Comparison of ENCODE assay signal across 8 cellular contexts in the genomic region with DNA sequence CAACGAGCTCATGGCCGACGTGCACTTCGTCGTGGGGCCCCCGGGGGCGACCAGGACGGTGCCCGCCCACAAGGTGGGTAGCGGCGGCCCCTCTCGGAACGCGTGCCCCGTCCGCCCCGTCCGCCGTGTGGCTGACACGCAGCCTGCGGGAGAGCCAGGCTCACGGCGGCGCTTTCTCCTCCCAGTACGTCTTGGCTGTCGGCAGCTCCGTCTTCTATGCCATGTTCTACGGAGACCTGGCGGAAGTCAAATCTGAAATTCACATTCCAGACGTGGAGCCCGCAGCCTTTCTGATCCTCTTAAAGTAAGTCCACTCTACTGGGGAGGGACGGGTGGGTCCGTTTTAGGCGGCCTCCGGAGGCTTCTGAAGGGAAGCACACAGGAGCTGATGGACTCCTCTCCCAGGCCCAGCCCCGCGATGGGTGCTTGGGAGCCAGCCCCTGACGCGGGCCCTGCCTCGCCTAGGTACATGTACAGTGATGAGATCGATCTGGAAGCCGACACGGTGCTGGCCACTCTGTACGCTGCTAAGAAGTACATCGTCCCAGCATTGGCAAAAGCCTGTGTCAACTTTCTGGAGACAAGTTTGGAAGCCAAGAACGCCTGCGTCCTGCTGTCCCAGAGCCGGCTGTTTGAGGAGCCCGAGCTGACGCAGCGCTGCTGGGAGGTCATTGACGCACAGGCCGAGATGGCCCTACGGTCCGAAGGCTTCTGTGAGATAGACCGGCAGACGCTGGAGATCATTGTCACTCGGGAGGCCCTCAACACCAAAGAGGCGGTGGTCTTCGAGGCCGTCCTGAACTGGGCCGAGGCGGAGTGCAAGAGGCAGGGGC. TPM values are rescaled to one million over a fixed set of nuclear protein-coding genes. Genes with fewer than 3 reads are reported as not detected.
DNase-seq lines count a peak whose midpoint lies in the region; ATAC-seq and TF ChIP-seq lines count a peak whose summit lies in the region.

No MANE protein-coding gene starts in this region.

- H3K36me3 Mint-ChIP-seq in activated T-helper 17 cell treated with anti-CD3 and anti-CD28 coated beads, Interleukin-2, amount 50 U/mL, for 72 hours (ENCODE audit: low read depth), result peaks cover 37% of the 10 kb centered on the region

- H3K4me3 ChIP-seq in iPS-15b (ENCODE audit: low read depth, low read length) (peak overlapping the region; percentile 18), spleen (peak overlapping the region; percentile 30 to 80 (median 49))

- no peak overlapping the region for H3K9ac ChIP-seq in iPS-15b (ENCODE audit: low read depth, low read length)

- H3K27me3 Mint-ChIP-seq in activated T-helper 17 cell treated with anti-CD3 and anti-CD28 coated beads, Interleukin-2, amount 50 U/mL, for 72 hours, result no peaks in the 10 kb centered on the region

- intact Hi-C loops in spleen (cut with DNase I; ENCODE audit: low total_unique reads), result no loop called here

- H3K4me1 ChIP-seq in iPS-15b (ENCODE audit: control insufficient read depth, insufficient read depth, low read length) (peaks cover 3% of the 10 kb centered on the region), spleen (peaks cover 10 to 53% (median 23%) of the 10 kb centered on the region in 6 donors)

- H3K4me1 Mint-ChIP-seq in activated T-helper 17 cell treated with anti-CD3 and anti-CD28 coated beads, Interleukin-2, amount 50 U/mL, for 72 hours, result peaks cover 10% of the 10 kb centered on the region

- ATAC-seq in activated T-helper 17 cell treated with anti-CD3 and anti-CD28 coated beads, Interleukin-2, amount 50 U/mL, for 72 hours (replicated peaks), result no peak

- H3K27ac ChIP-seq in spleen, result peak overlapping the region in 5 of 8 donors; percentile 79 to 96 (median 88)

- TF ChIP-seq CTCF in spleen (IDR thresholded peaks at IDR 0.05 in 8 of 11, conservative IDR thresholded peaks at IDR 0.05 in 3 of 11), result no peak

- WGBS in spleen, 5 donors, result 43 to 74% (median 67%) methylated on average over 38 to 63 of the region's 63 CpGs

- H3K36me3 ChIP-seq in iPS-15b (ENCODE audit: control insufficient read depth, insufficient read depth, low read length), result peaks cover 15% of the 10 kb centered on the region
- peaks cover 0 to 55% (median 18%) of the 10 kb centered on the region in 6 donors for H3K36me3 ChIP-seq in spleen

- no peaks in the 10 kb centered on the region for H3K27me3 ChIP-seq in iPS-15b (ENCODE audit: control insufficient read depth, insufficient read depth, low read length)
- H3K27me3 ChIP-seq in spleen (replicated peaks in 1 of 7), result no peaks in the 10 kb centered on the region

- no peaks in the 10 kb centered on the region for H3K9me3 Mint-ChIP-seq in activated T-helper 17 cell treated with anti-CD3 and anti-CD28 coated beads, Interleukin-2, amount 50 U/mL, for 72 hours

- no peak for TF ChIP-seq POLR2A in spleen (IDR thresholded peaks at IDR 0.05)

- peak overlapping the region; percentile 68 for H3K4me3 Mint-ChIP-seq in activated T-helper 17 cell treated with anti-CD3 and anti-CD28 coated beads, Interleukin-2, amount 50 U/mL, for 72 hours

- no peak overlapping the region for H3K27ac Mint-ChIP-seq in activated T-helper 17 cell treated with anti-CD3 and anti-CD28 coated beads, Interleukin-2, amount 50 U/mL, for 72 hours

- DNase-seq in NCI-H748 (lab: John Stamatoyannopoulos, UW; ENCODE audit: unreplicated experiment), result peak; percentile 46
- DNase-seq in NCI-H748 treated with DMSO at 0.1 percent for 48 hours (lab: John Stamatoyannopoulos, UW), result no peak
- DNase-seq in spleen, result no peak
- DNase-seq in activated gamma-delta T cell (lab: John Stamatoyannopoulos, UW), result no peak
- no peak for DNase-seq in NCI-H2029 (lab: John Stamatoyannopoulos, UW)
- DNase-seq in activated CD4-positive, alpha-beta T cell treated with anti-CD3 and anti-CD28 coated beads for 4 hours, result no peak

- H3K9me3 ChIP-seq in iPS-15b (ENCODE audit: control insufficient read depth, insufficient read depth, low read length) (no peaks in the 10 kb centered on the region), spleen (no peaks in the 10 kb centered on the region)

RNA-seq across cellular contexts. Expression of gene BTBD6, which starts 1.1 kb away (rescaled TPM):
- total RNA-seq in activated T-helper 17 cell treated with anti-CD3 and anti-CD28 coated beads, Interleukin-2, amount 50 U/mL, for 72 hours, result 10 to 100 TPM; 19.5 to 41.3 TPM
- 10 to 100 TPM; 19.1 to 31.4 (median 23.6) TPM for total RNA-seq in spleen
- polyA plus RNA-seq in spleen, result 10 to 100 TPM; 28.2 to 30.2 (median 29.0) TPM

RNA-seq across cellular contexts. Expression of gene BRF1, which starts 51.4 kb away (rescaled TPM):
- 10 to 100 TPM; 28.6 to 35.1 TPM for total RNA-seq in activated T-helper 17 cell treated with anti-CD3 and anti-CD28 coated beads, Interleukin-2, amount 50 U/mL, for 72 hours
- total RNA-seq in spleen, result 10 to 100 TPM; 37.7 to 71.2 (median 54.8) TPM
- polyA plus RNA-seq in spleen, result 10 to 100 TPM; 16.2 to 31.5 (median 23.8) TPM
